ENCODE assay signal across 8 cellular contexts in genomic region chr2:48110497-48110896, GRCh38.
DNase-seq lines count a peak whose midpoint lies in the region; ATAC-seq and TF ChIP-seq lines count a peak whose summit lies in the region.

No MANE protein-coding gene starts in this region.

- H3K4me3 ChIP-seq in iPS-18a (ENCODE audit: low read length) (no peak overlapping the region), smooth muscle cell (no peak overlapping the region)

- 55% methylated on average over 4 of the region's 4 CpGs for WGBS in smooth muscle cell (ENCODE audit: low lambda C conversion rate)

- H3K4me1 ChIP-seq in iPS-18a (ENCODE audit: control insufficient read depth, low read depth, low read length) (peaks cover 22% of the 10 kb centered on the region), smooth muscle cell (ENCODE audit: low read depth) (peaks cover 9% of the 10 kb centered on the region)

- H2AFZ ChIP-seq in smooth muscle cell (ENCODE audit: low read depth), result no peak overlapping the region

- H3K9me3 ChIP-seq in iPS-18a (ENCODE audit: control insufficient read depth, low read depth, low read length) (no peaks in the 10 kb centered on the region), smooth muscle cell (replicated peaks; ENCODE audit: low read depth) (no peaks in the 10 kb centered on the region)

- H3K36me3 ChIP-seq in iPS-18a (ENCODE audit: control insufficient read depth, low read depth, low read length) (no peaks in the 10 kb centered on the region), smooth muscle cell (ENCODE audit: low read depth) (no peaks in the 10 kb centered on the region)

- no peaks in the 10 kb centered on the region for H4K20me1 ChIP-seq in smooth muscle cell (ENCODE audit: low read depth)

- H3K9ac ChIP-seq in iPS-18a (ENCODE audit: low read length), result peak overlapping the region; percentile 90
- H3K9ac ChIP-seq in smooth muscle cell (ENCODE audit: low read depth), result no peak overlapping the region

- DNase-seq in activated naive CD8-positive, alpha-beta T cell treated with anti-CD3 and anti-CD28 coated beads, Interleukin-2, amount 50 U/mL, for 24 hours, result no peak
- DNase-seq in smooth muscle cell (lab: John Stamatoyannopoulos, UW; ENCODE audit: unreplicated experiment) (no peak), cerebellar nuclear complex (lab: John Stamatoyannopoulos, UW) (no peak), activated gamma-delta T cell treated with Interleukin-2 at 50 U/mL for 16 hours (no peak)

- H3K9me3 Mint-ChIP-seq in activated naive CD8-positive, alpha-beta T cell (ENCODE audit: low read depth), result no peaks in the 10 kb centered on the region
- H3K9me3 Mint-ChIP-seq in activated naive CD8-positive, alpha-beta T cell treated with anti-CD3 and anti-CD28 coated beads, Interleukin-2, amount 50 U/mL, for 24 hours, result no peaks in the 10 kb centered on the region

- peaks cover 3% of the 10 kb centered on the region for H3K27me3 Mint-ChIP-seq in activated naive CD8-positive, alpha-beta T cell
- H3K27me3 Mint-ChIP-seq in activated naive CD8-positive, alpha-beta T cell treated with anti-CD3 and anti-CD28 coated beads, Interleukin-2, amount 50 U/mL, for 24 hours, result no peaks in the 10 kb centered on the region

- peaks cover 33% of the 10 kb centered on the region for H3K4me1 Mint-ChIP-seq in activated naive CD8-positive, alpha-beta T cell (ENCODE audit: low read depth)
- H3K4me1 Mint-ChIP-seq in activated naive CD8-positive, alpha-beta T cell treated with anti-CD3 and anti-CD28 coated beads, Interleukin-2, amount 50 U/mL, for 24 hours, result peaks cover 47% of the 10 kb centered on the region

- H3K27ac ChIP-seq in VCaP, result peak overlapping the region; percentile 93
- no peak overlapping the region for H3K27ac ChIP-seq in iPS-18a (ENCODE audit: low read length)
- H3K27ac ChIP-seq in smooth muscle cell (ENCODE audit: low read depth), result peak overlapping the region; percentile 79

- H3K36me3 Mint-ChIP-seq in activated naive CD8-positive, alpha-beta T cell, result no peaks in the 10 kb centered on the region
- no peaks in the 10 kb centered on the region for H3K36me3 Mint-ChIP-seq in activated naive CD8-positive, alpha-beta T cell treated with anti-CD3 and anti-CD28 coated beads, Interleukin-2, amount 50 U/mL, for 24 hours (ENCODE audit: low read depth)

- TF ChIP-seq CTCF in VCaP (conservative IDR thresholded peaks at IDR 0.05), result no peak
- no peak for TF ChIP-seq CTCF in smooth muscle cell (IDR thresholded peaks at IDR 0.05; ENCODE audit: borderline replicate concordance, insufficient read depth, poor library complexity, severe bottlenecking)

- no peaks in the 10 kb centered on the region for H3K27me3 ChIP-seq in iPS-18a (ENCODE audit: control insufficient read depth, insufficient read depth, low read length)
- H3K27me3 ChIP-seq in smooth muscle cell (ENCODE audit: low read depth), result no peaks in the 10 kb centered on the region

- H3K4me3 Mint-ChIP-seq in activated naive CD8-positive, alpha-beta T cell, result peak overlapping the region; percentile 90
- no peak overlapping the region for H3K4me3 Mint-ChIP-seq in activated naive CD8-positive, alpha-beta T cell treated with anti-CD3 and anti-CD28 coated beads, Interleukin-2, amount 50 U/mL, for 24 hours

- H3F3A ChIP-seq in smooth muscle cell (ENCODE audit: low read depth), result peaks cover 8% of the 10 kb centered on the region

- H3K4me2 ChIP-seq in smooth muscle cell, result peak overlapping the region; percentile 89

- H3K27ac Mint-ChIP-seq in activated naive CD8-positive, alpha-beta T cell, result no peak overlapping the region
- no peak overlapping the region for H3K27ac Mint-ChIP-seq in activated naive CD8-positive, alpha-beta T cell treated with anti-CD3 and anti-CD28 coated beads, Interleukin-2, amount 50 U/mL, for 24 hours

- ATAC-seq in activated naive CD8-positive, alpha-beta T cell treated with anti-CD3 and anti-CD28 coated beads, Interleukin-2, amount 50 U/mL, for 24 hours, result no peak
- no peak for ATAC-seq in GM21367 (IDR thresholded peaks at IDR 0.05; ENCODE audit: unreplicated experiment)

- no peaks in the 10 kb centered on the region for H3K79me2 ChIP-seq in smooth muscle cell (ENCODE audit: low read depth)
